ENCODE assay signal across 1 cellular context in genomic region chr5:138575194-138576015, GRCh38.
TF ChIP-seq lines count a peak whose summit lies in the region.

TSS of gene HSPA9 (minus strand) at chr5:138575401. CDS start at chr5:138575318, 83 bp downstream.

TF ChIP-seq in WTC11, 78 proteins besides CTCF, POLR2A, EP300 and RAD21 (continued from another document and continues in another):
- TF ChIP-seq FOXP4 (CRISPR knock-in tag; IDR thresholded peaks at IDR 0.05), result peak; percentile 79
- TF ChIP-seq KAT7 (CRISPR knock-in tag; IDR thresholded peaks at IDR 0.05; ENCODE audit: borderline replicate concordance), result 0 out of 2 replicates have a peak, but pooled peaks have one; percentile 60
- peak; percentile 11; the same call in 1 of the 2 replicates for TF ChIP-seq EMX1 (CRISPR knock-in tag; IDR thresholded peaks at IDR 0.05)
- TF ChIP-seq ARID4B (CRISPR knock-in tag; IDR thresholded peaks at IDR 0.05; ENCODE audit: borderline replicate concordance), result peak; percentile 93
- TF ChIP-seq ZNF532 (CRISPR knock-in tag; IDR thresholded peaks at IDR 0.05; ENCODE audit: borderline replicate concordance), result no peak
- no peak for TF ChIP-seq E2F4 (CRISPR knock-in tag; IDR thresholded peaks at IDR 0.05; ENCODE audit: borderline replicate concordance, low read depth)
- TF ChIP-seq RORB (CRISPR knock-in tag; IDR thresholded peaks at IDR 0.05), result 0 out of 2 replicates have a peak, but pooled peaks have one; percentile 47
- no peak for TF ChIP-seq ZMAT4 (CRISPR knock-in tag; IDR thresholded peaks at IDR 0.05)
- 0 out of 2 replicates have a peak, but pooled peaks have one; percentile 31 for TF ChIP-seq IRF2 (CRISPR knock-in tag; IDR thresholded peaks at IDR 0.05; ENCODE audit: borderline replicate concordance, low read depth)
- TF ChIP-seq OVOL2 (CRISPR knock-in tag; IDR thresholded peaks at IDR 0.05; ENCODE audit: borderline replicate concordance), result no peak
- no peak for TF ChIP-seq ZNF512 (CRISPR knock-in tag; IDR thresholded peaks at IDR 0.05; ENCODE audit: borderline replicate concordance)
- peak; percentile 97 for TF ChIP-seq MAX (CRISPR knock-in tag; IDR thresholded peaks at IDR 0.05)
- TF ChIP-seq HMGXB4 (CRISPR knock-in tag; IDR thresholded peaks at IDR 0.05), result peak; percentile 90; the same call in 1 of the 2 replicates
- no peak for TF ChIP-seq CDX4 (CRISPR knock-in tag; IDR thresholded peaks at IDR 0.05; ENCODE audit: borderline replicate concordance)
- TF ChIP-seq ETV6 (CRISPR knock-in tag; IDR thresholded peaks at IDR 0.05), result peak; percentile 45
- peak; percentile 96 for TF ChIP-seq ESRRA (CRISPR knock-in tag; IDR thresholded peaks at IDR 0.05; ENCODE audit: borderline replicate concordance)
- peak; percentile 72; the same call in 1 of the 2 replicates for TF ChIP-seq NFE2L1 (CRISPR knock-in tag; IDR thresholded peaks at IDR 0.05)
- TF ChIP-seq SMAD4 (CRISPR knock-in tag; IDR thresholded peaks at IDR 0.05), result peak; percentile 41; the same call in 1 of the 2 replicates
- peak; percentile 86; the same call in 1 of the 2 replicates for TF ChIP-seq ZNF219 (CRISPR knock-in tag; IDR thresholded peaks at IDR 0.05; ENCODE audit: borderline replicate concordance)
- TF ChIP-seq NFATC4 (CRISPR knock-in tag; IDR thresholded peaks at IDR 0.05), result no peak
- no peak for TF ChIP-seq PRDM15 (CRISPR knock-in tag; IDR thresholded peaks at IDR 0.05)
- peak; percentile 87 for TF ChIP-seq CREM (CRISPR knock-in tag; IDR thresholded peaks at IDR 0.05)
- TF ChIP-seq NR3C1 (CRISPR knock-in tag; conservative IDR thresholded peaks at IDR 0.05; ENCODE audit: low read depth), result no peak
- 0 out of 2 replicates have a peak, but pooled peaks have one; percentile 4 for TF ChIP-seq ATF2 (CRISPR knock-in tag; IDR thresholded peaks at IDR 0.05; ENCODE audit: borderline replicate concordance, low read depth)
- TF ChIP-seq NR2C2 (CRISPR knock-in tag; IDR thresholded peaks at IDR 0.05), result no peak; the same call in 1 of the 2 replicates
- 0 out of 2 replicates have a peak, but pooled peaks have one; percentile 24 for TF ChIP-seq MLX (CRISPR knock-in tag; IDR thresholded peaks at IDR 0.05)
- TF ChIP-seq ZNF232 (CRISPR knock-in tag; IDR thresholded peaks at IDR 0.05), result no peak
- TF ChIP-seq ATF1 (CRISPR knock-in tag; IDR thresholded peaks at IDR 0.05), result 0 out of 2 replicates have a peak, but pooled peaks have one; percentile 50
